1 cellular context compared by ENCODE assay signal in genomic region chr11:3341298-3341697, GRCh38.
TF ChIP-seq lines count a peak whose summit lies in the region.

No MANE protein-coding gene starts in this region.

TF ChIP-seq in H1, 55 proteins besides CTCF, POLR2A, EP300 and RAD21:
- TF ChIP-seq EZH2 (IDR thresholded peaks at IDR 0.05; ENCODE audit: low read depth, low read length, severe bottlenecking) (no peak), MAFK (IDR thresholded peaks at IDR 0.05; ENCODE audit: low read depth, low read length) (no peak), SIRT6 (IDR thresholded peaks at IDR 0.05; ENCODE audit: low read length) (no peak), KDM1A (IDR thresholded peaks at IDR 0.05; ENCODE audit: borderline replicate concordance, low read length) (no peak)
